ENCODE assay signal across 1 cellular context in genomic region chr1:89022167-89022959, GRCh38.
TF ChIP-seq lines count a peak whose summit lies in the region.

Gene GBP3 (minus strand): TSS chr1:89022866. CDS start chr1:89020721, 2,145 bp downstream.

TF ChIP-seq in HCT116, 20 proteins besides CTCF, POLR2A, EP300 and RAD21 (continued from another document):
- TF ChIP-seq REST (IDR thresholded peaks at IDR 0.05; ENCODE audit: low read depth) (no peak), ATF3 (IDR thresholded peaks at IDR 0.05) (no peak)
